8 cellular contexts compared by ENCODE assay signal in genomic region chr12:75489613-75490210, GRCh38. TPM values are rescaled to one million over a fixed set of nuclear protein-coding genes. Genes with fewer than 3 reads are reported as not detected.
DNase-seq lines count a peak whose midpoint lies in the region; ATAC-seq, FAIRE-seq and TF ChIP-seq lines count a peak whose summit lies in the region.

No MANE protein-coding gene starts in this region.

- POLR2A ChIA-PET in HepG2 (lab: Yijun Ruan, JAX): no interaction called here

- H3K4me1 ChIP-seq in esophagus muscularis mucosa (peaks cover 0 to 23% (median 6%) of the 10 kb centered on the region in 4 donors), HepG2 (ENCODE audit: insufficient read depth, low read length) (peaks cover 6% of the 10 kb centered on the region)

- ATAC-seq in GM18505 (IDR thresholded peaks at IDR 0.05; ENCODE audit: unreplicated experiment) (peak; percentile 50), HG02852 (IDR thresholded peaks at IDR 0.05; ENCODE audit: unreplicated experiment) (peak; percentile 77), HG02840 (IDR thresholded peaks at IDR 0.05; ENCODE audit: low FRiP score, unreplicated experiment) (no peak), left colon (no peak), HepG2 (no peak)

- no peak for TF ChIP-seq RAD21 in HepG2 (CRISPR knock-in tag; IDR thresholded peaks at IDR 0.05)

- in situ Hi-C loops in HepG2 (cut with HindIII; ENCODE audit: extremely low pct_ligation_motif_present, low pct_unique_long_range_greater_than_20kb): no loop called here

- H3K36me3 ChIP-seq in esophagus muscularis mucosa (peaks cover 0 to 21% (median 12%) of the 10 kb centered on the region in 4 donors), HepG2 (replicated peaks in 1 of 2; ENCODE audit: control insufficient read depth in 1 of 2, insufficient read depth in 2 of 2, low read length in 2 of 2) (no peaks in the 10 kb centered on the region)

- H3K4me2 ChIP-seq in HepG2 (ENCODE audit: low read depth, low read length): no peak overlapping the region

- H4K20me1 ChIP-seq in HepG2 (ENCODE audit: insufficient read depth, low read length): no peaks in the 10 kb centered on the region

- H3K9ac ChIP-seq in HepG2 (ENCODE audit: insufficient read depth, low read depth, low read length): no peak overlapping the region

- H3K79me2 ChIP-seq in HepG2 (ENCODE audit: insufficient read depth, low read length): no peaks in the 10 kb centered on the region

- 58% methylated on average over 7 of the region's 7 CpGs for WGBS in esophagus muscularis mucosa
- WGBS in HepG2 (ENCODE audit: low lambda C conversion rate): 92% methylated on average over 7 of the region's 7 CpGs

- no peak for FAIRE-seq in HepG2 (lab: Jason Lieb, UNC)

- H2AFZ ChIP-seq in HepG2 (ENCODE audit: low read length): no peak overlapping the region

- no peak for TF ChIP-seq CTCF in esophagus muscularis mucosa (IDR thresholded peaks at IDR 0.05)
- no peak for TF ChIP-seq CTCF in HepG2 (CRISPR knock-in tag; IDR thresholded peaks at IDR 0.05)

- H3K4me3 ChIP-seq in esophagus muscularis mucosa (no peak overlapping the region), HepG2 (replicated peaks in 1 of 3; ENCODE audit: insufficient read depth in 1 of 3, low read depth in 2 of 3, low read length in 3 of 3) (no peak overlapping the region)

- H3K27ac ChIP-seq in esophagus muscularis mucosa (replicated peaks in 1 of 4): no peak overlapping the region
- H3K27ac ChIP-seq in HepG2 (ENCODE audit: extremely low read length, insufficient read depth, low read length): no peak overlapping the region

- TF ChIP-seq POLR2A in GM18505 (IDR thresholded peaks at IDR 0.05; ENCODE audit: borderline replicate concordance, extremely low read depth, insufficient read depth, insufficient read length) (no peak), esophagus muscularis mucosa (IDR thresholded peaks at IDR 0.05; ENCODE audit: low read depth) (no peak), HepG2 (IDR thresholded peaks at IDR 0.05; ENCODE audit: insufficient read depth in 1 of 2, low read depth in 2 of 2, low read length in 2 of 2) (no peak)

- DNase-seq in activated CD4-positive, alpha-beta T cell treated with anti-CD3 and anti-CD28 coated beads for 48 hours: peak; percentile 48
- peak; percentile 86 for DNase-seq in kidney tubule cell (ENCODE audit: low spot score)
- no peak for DNase-seq in esophagus muscularis mucosa (ENCODE audit: extremely low spot score)
- DNase-seq in left colon: no peak
- DNase-seq in HepG2 (ENCODE audit: low spot score): no peak

- no peak for TF ChIP-seq EP300 in esophagus muscularis mucosa (IDR thresholded peaks at IDR 0.05)
- no peak for TF ChIP-seq EP300 in HepG2 (IDR thresholded peaks at IDR 0.05; ENCODE audit: low read depth in 2 of 2, low read length in 2 of 2)
- no peak for TF ChIP-seq EP300 in HepG2 (CRISPR knock-in tag; IDR thresholded peaks at IDR 0.05; ENCODE audit: borderline replicate concordance)

- H3K27me3 ChIP-seq in esophagus muscularis mucosa (no peaks in the 10 kb centered on the region), HepG2 (ENCODE audit: control insufficient read depth in 1 of 2, insufficient read depth in 2 of 2, low read length in 2 of 2) (no peaks in the 10 kb centered on the region; a peak in 1 of 5 replicates)

- BruUV-seq in HepG2 (replicated peaks; lab: Mats Ljungman, UMichigan): no TSS peak

- no peaks in the 10 kb centered on the region for H3K9me3 ChIP-seq in esophagus muscularis mucosa
- no peaks in the 10 kb centered on the region for H3K9me3 ChIP-seq in HepG2 (ENCODE audit: low read length)

- CTCF ChIA-PET in HepG2 (lab: Yijun Ruan, JAX; ENCODE audit: low intra/inter-chr PET ratio, low total read pairs): no interaction called here

- intact Hi-C loops in esophagus muscularis mucosa (cut with DNase I): no loop called here
- intact Hi-C loops in left colon (cut with DNase I, micrococcal nuclease): no loop called here
- intact Hi-C loops in HepG2 (cut with micrococcal nuclease; ENCODE audit: unreplicated experiment): loop anchor here (2.0 to 10.0 kb wide), 2 partner anchors 801 to 855 kb away; partner anchors contain the start of gene BBS10

TF ChIP-seq in HepG2, 621 proteins besides CTCF, POLR2A, EP300 and RAD21 (continues in another document):
- no peak for TF ChIP-seq HDAC6 (IDR thresholded peaks at IDR 0.05; ENCODE audit: low read depth, low read length)
- TF ChIP-seq, protein P1, sequence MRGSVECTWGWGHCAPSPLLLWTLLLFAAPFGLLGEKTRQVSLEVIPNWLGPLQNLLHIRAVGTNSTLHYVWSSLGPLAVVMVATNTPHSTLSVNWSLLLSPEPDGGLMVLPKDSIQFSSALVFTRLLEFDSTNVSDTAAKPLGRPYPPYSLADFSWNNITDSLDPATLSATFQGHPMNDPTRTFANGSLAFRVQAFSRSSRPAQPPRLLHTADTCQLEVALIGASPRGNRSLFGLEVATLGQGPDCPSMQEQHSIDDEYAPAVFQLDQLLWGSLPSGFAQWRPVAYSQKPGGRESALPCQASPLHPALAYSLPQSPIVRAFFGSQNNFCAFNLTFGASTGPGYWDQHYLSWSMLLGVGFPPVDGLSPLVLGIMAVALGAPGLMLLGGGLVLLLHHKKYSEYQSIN (CRISPR knock-in tag; IDR thresholded peaks at IDR 0.05; ENCODE audit: borderline replicate concordance): no peak
- no peak for TF ChIP-seq KLF13 (CRISPR knock-in tag; IDR thresholded peaks at IDR 0.05)

RNA-seq across cellular contexts. Expression of gene GLIPR1, which starts 9.2 kb away (rescaled TPM):
- total RNA-seq in esophagus muscularis mucosa (10 to 100 TPM; 10.9 to 19.5 (median 15.8) TPM), left colon (10 to 100 TPM in 1 of 2 donors, 1 to 10 TPM in 1; 4.3 to 12.5 TPM), HepG2 (2016; rRNA removed; fragmentation: Illumina TruSeq; extraction: Trizol) (2.8 and 5.0 TPM in 2 replicates)
- total RNA-seq in HepG2 (2016; cell fraction: cytosol; rRNA removed; fragmentation: Illumina TruSeq; extraction: Trizol; ENCODE audit: low read depth): 0.97 and 2.2 TPM in 2 replicates
- 3.7 and 6.0 TPM in 2 replicates for total RNA-seq in HepG2 (2016; cell fraction: insoluble cytoplasmic fraction; rRNA removed; fragmentation: Illumina TruSeq; extraction: Trizol)
- total RNA-seq in HepG2 (2016; cell fraction: membrane; rRNA removed; fragmentation: Illumina TruSeq; extraction: Trizol): 1.9 and 4.2 TPM in 2 replicates
- total RNA-seq in HepG2 (2016; cell fraction: nucleus; rRNA removed; fragmentation: Illumina TruSeq; extraction: Trizol): 5.3 TPM in 2 replicates
- 1.9 and 4.9 TPM in 2 replicates for polyA plus RNA-seq in HepG2 (2011; rRNA removed)
- 1.4 and 4.8 TPM in 2 replicates for polyA plus RNA-seq in HepG2 (2011; cell fraction: cytosol; rRNA removed)
- 2.1 and 2.5 TPM in 2 replicates for polyA plus RNA-seq in HepG2 (2011; cell fraction: nucleus; rRNA removed)
- polyA plus RNA-seq in HepG2 (2012): 2.8 and 3.5 TPM in 2 replicates
- 3.4 and 3.8 TPM in 2 replicates for polyA plus RNA-seq in HepG2 (2016; cell fraction: cytosol; fragmentation: Illumina TruSeq; extraction: Trizol; ENCODE audit: low read depth)
- polyA plus RNA-seq in HepG2 (2016; cell fraction: insoluble cytoplasmic fraction; fragmentation: Illumina TruSeq; extraction: Trizol; ENCODE audit: low read depth): 3.4 and 4.5 TPM in 2 replicates
- 3.0 TPM in 2 replicates for polyA plus RNA-seq in HepG2 (2016; cell fraction: membrane; fragmentation: Illumina TruSeq; extraction: Trizol; ENCODE audit: low read depth)
- 9.2 and 10.3 TPM in 2 replicates for polyA plus RNA-seq in HepG2 (2016; cell fraction: nucleus; fragmentation: Illumina TruSeq; extraction: Trizol; ENCODE audit: insufficient read depth, low read depth)
- 0.30 and 1.9 TPM in 2 replicates for polyA minus RNA-seq in HepG2 (2011; rRNA and poly(A)+ RNA removed; ENCODE audit: low replicate concordance)
- 0.35 and 2.6 TPM in 2 replicates for polyA minus RNA-seq in HepG2 (2011; cell fraction: cytosol; rRNA and poly(A)+ RNA removed)
- polyA minus RNA-seq in HepG2 (2011; cell fraction: nucleus; rRNA and poly(A)+ RNA removed): 4.8 and 7.2 TPM in 2 replicates

RNA-seq across cellular contexts. Expression of gene KRR1, which starts 21.7 kb away (rescaled TPM):
- total RNA-seq in esophagus muscularis mucosa (10 to 100 TPM; 17.9 to 37.4 (median 23.8) TPM), left colon (10 to 100 TPM; 31.4 to 32.0 TPM), HepG2 (2016; rRNA removed; fragmentation: Illumina TruSeq; extraction: Trizol) (103 and 161 TPM in 2 replicates)
- total RNA-seq in HepG2 (2016; cell fraction: cytosol; rRNA removed; fragmentation: Illumina TruSeq; extraction: Trizol; ENCODE audit: low read depth): 8.5 and 10.4 TPM in 2 replicates
- 98.7 and 161 TPM in 2 replicates for total RNA-seq in HepG2 (2016; cell fraction: insoluble cytoplasmic fraction; rRNA removed; fragmentation: Illumina TruSeq; extraction: Trizol)
- 15.5 and 22.5 TPM in 2 replicates for total RNA-seq in HepG2 (2016; cell fraction: membrane; rRNA removed; fragmentation: Illumina TruSeq; extraction: Trizol)
- 70.4 and 75.4 TPM in 2 replicates for total RNA-seq in HepG2 (2016; cell fraction: nucleus; rRNA removed; fragmentation: Illumina TruSeq; extraction: Trizol)
- 12.4 and 19.3 TPM in 2 replicates for polyA plus RNA-seq in HepG2 (2011; rRNA removed)
- polyA plus RNA-seq in HepG2 (2011; cell fraction: cytosol; rRNA removed): 6.2 and 9.4 TPM in 2 replicates
- 12.0 and 14.6 TPM in 2 replicates for polyA plus RNA-seq in HepG2 (2011; cell fraction: nucleus; rRNA removed)
- polyA plus RNA-seq in HepG2 (2012): 27.2 and 40.7 TPM in 2 replicates
- polyA plus RNA-seq in HepG2 (2016; cell fraction: cytosol; fragmentation: Illumina TruSeq; extraction: Trizol; ENCODE audit: low read depth): 2.2 and 3.6 TPM in 2 replicates
- 112 and 126 TPM in 2 replicates for polyA plus RNA-seq in HepG2 (2016; cell fraction: insoluble cytoplasmic fraction; fragmentation: Illumina TruSeq; extraction: Trizol; ENCODE audit: low read depth)
- 5.4 and 6.5 TPM in 2 replicates for polyA plus RNA-seq in HepG2 (2016; cell fraction: membrane; fragmentation: Illumina TruSeq; extraction: Trizol; ENCODE audit: low read depth)
- 71.8 and 72.7 TPM in 2 replicates for polyA plus RNA-seq in HepG2 (2016; cell fraction: nucleus; fragmentation: Illumina TruSeq; extraction: Trizol; ENCODE audit: insufficient read depth, low read depth)
- 5.2 and 9.7 TPM in 2 replicates for polyA minus RNA-seq in HepG2 (2011; rRNA and poly(A)+ RNA removed; ENCODE audit: low replicate concordance)
- 12.0 and 21.5 TPM in 2 replicates for polyA minus RNA-seq in HepG2 (2011; cell fraction: cytosol; rRNA and poly(A)+ RNA removed)
- 83.9 and 96.6 TPM in 2 replicates for polyA minus RNA-seq in HepG2 (2011; cell fraction: nucleus; rRNA and poly(A)+ RNA removed)

Comparison
In these comparisons a context has a peak if more than half of its experiments do, and no peak if none do; other contexts are left out.
1. ATAC-seq: peak in GM18505 (single experiment) and HG02852 (single experiment); none in HG02840 (single experiment), left colon (single experiment) and HepG2 (single experiment).
2. DNase-seq: peak in activated CD4-positive, alpha-beta T cell treated with anti-CD3 and anti-CD28 coated beads for 48 hours (single experiment) and kidney tubule cell (single experiment); none in esophagus muscularis mucosa (single experiment), left colon (0 of 2) and HepG2 (single experiment).